ENCODE assay signal across 11 cellular contexts in genomic region chr7:44100458-44101303, GRCh38. TPM values are rescaled to one million over a fixed set of nuclear protein-coding genes. Genes with fewer than 3 reads are reported as not detected.
DNase-seq lines count a peak whose midpoint lies in the region; ATAC-seq and TF ChIP-seq lines count a peak whose summit lies in the region.
"Had no signal": no experiment of that assay in that cellular context is flagged by ENCODE, and none has a peak within 500 bp of the region (broad histone marks: within the 10 kb centered on the region; RNA-seq: fewer than 3 reads in every experiment).

No MANE protein-coding gene starts in this region.

- CTCF ChIA-PET in activated CD8-positive, alpha-beta T cell treated with anti-CD3 and anti-CD28 coated beads for 36 hours (lab: Charles Lee), result interaction anchor here (0.7 to 1.4 kb wide), 2 partner anchors 12 to 19 kb away, joined by 3 read pairs; no protein-coding TSS in a partner anchor
- CTCF ChIA-PET in activated CD8-positive, alpha-beta T cell treated with anti-CD3 and anti-CD28 coated beads, Interleukin-2, amount 10 ng/mL, durations not matched to agents 7 days and 5 days (lab: Charles Lee), result no interaction called here
- CTCF ChIA-PET in activated CD4-positive, alpha-beta memory T cell treated with anti-CD3 and anti-CD28 coated beads for 36 hours (lab: Charles Lee), result no interaction called here

- no peaks in the 10 kb centered on the region for H3K9me3 Mint-ChIP-seq in activated CD8-positive, alpha-beta T cell treated with anti-CD3 and anti-CD28 coated beads for 36 hours
- no peaks in the 10 kb centered on the region for H3K9me3 Mint-ChIP-seq in activated CD8-positive, alpha-beta T cell treated with anti-CD3 and anti-CD28 coated beads, Interleukin-2, amount 10 ng/mL, durations not matched to agents 7 days and 5 days (ENCODE audit: insufficient read depth)
- H3K9me3 Mint-ChIP-seq in activated CD4-positive, alpha-beta memory T cell treated with anti-CD3 and anti-CD28 coated beads for 36 hours, result no peaks in the 10 kb centered on the region

- H3K36me3 ChIP-seq in mucosa of descending colon (ENCODE audit: low read depth) (no peaks in the 10 kb centered on the region), urinary bladder (ENCODE audit: insufficient read depth) (no peaks in the 10 kb centered on the region)

- TF ChIP-seq CTCF in activated CD8-positive, alpha-beta T cell treated with anti-CD3 and anti-CD28 coated beads for 36 hours (IDR thresholded peaks at IDR 0.05), result no peak
- no peak for TF ChIP-seq CTCF in mucosa of descending colon (IDR thresholded peaks at IDR 0.05)

- peak overlapping the region; percentile 42 for H3K27ac Mint-ChIP-seq in activated CD8-positive, alpha-beta T cell treated with anti-CD3 and anti-CD28 coated beads for 36 hours
- H3K27ac Mint-ChIP-seq in activated CD8-positive, alpha-beta T cell treated with anti-CD3 and anti-CD28 coated beads, Interleukin-2, amount 10 ng/mL, durations not matched to agents 7 days and 5 days, result no peak overlapping the region
- no peak overlapping the region for H3K27ac Mint-ChIP-seq in activated CD4-positive, alpha-beta memory T cell treated with anti-CD3 and anti-CD28 coated beads for 36 hours

- no peak overlapping the region for H3K4me3 Mint-ChIP-seq in activated CD8-positive, alpha-beta T cell treated with anti-CD3 and anti-CD28 coated beads for 36 hours
- no peak overlapping the region for H3K4me3 Mint-ChIP-seq in activated CD8-positive, alpha-beta T cell treated with anti-CD3 and anti-CD28 coated beads, Interleukin-2, amount 10 ng/mL, durations not matched to agents 7 days and 5 days
- no peak overlapping the region for H3K4me3 Mint-ChIP-seq in activated CD4-positive, alpha-beta memory T cell treated with anti-CD3 and anti-CD28 coated beads for 36 hours

- H3K27ac ChIP-seq in cingulate gyrus (ENCODE audit: low read depth, low read length) (peak overlapping the region; percentile 29), urinary bladder (ENCODE audit: low read depth) (peak overlapping the region; percentile 54)
- H3K27ac ChIP-seq: 22Rv1, epithelial cell of prostate had no signal

- peaks cover 2% of the 10 kb centered on the region for H3K27me3 Mint-ChIP-seq in activated CD8-positive, alpha-beta T cell treated with anti-CD3 and anti-CD28 coated beads for 36 hours
- peaks cover 14% of the 10 kb centered on the region for H3K27me3 Mint-ChIP-seq in activated CD8-positive, alpha-beta T cell treated with anti-CD3 and anti-CD28 coated beads, Interleukin-2, amount 10 ng/mL, durations not matched to agents 7 days and 5 days (ENCODE audit: low read depth)
- peaks cover 11% of the 10 kb centered on the region for H3K27me3 Mint-ChIP-seq in activated CD4-positive, alpha-beta memory T cell treated with anti-CD3 and anti-CD28 coated beads for 36 hours

- 39% methylated on average over 10 of the region's 10 CpGs for WGBS in urinary bladder

- H3K4me3 ChIP-seq in mucosa of descending colon, result no peak overlapping the region
- no peak overlapping the region for H3K4me3 ChIP-seq in urinary bladder (ENCODE audit: low read depth, low read length)

- intact Hi-C loops in activated CD8-positive, alpha-beta T cell treated with anti-CD3 and anti-CD28 coated beads for 36 hours (cut with micrococcal nuclease), result no loop called here
- intact Hi-C loops in mucosa of descending colon (cut with DNase I, micrococcal nuclease), result no loop called here
- intact Hi-C loops in activated CD4-positive, alpha-beta memory T cell treated with anti-CD3 and anti-CD28 coated beads for 36 hours (cut with micrococcal nuclease), result no loop called here

- H3K9me3 ChIP-seq in mucosa of descending colon, result no peaks in the 10 kb centered on the region

- peaks cover 35% of the 10 kb centered on the region for H3K4me1 Mint-ChIP-seq in activated CD8-positive, alpha-beta T cell treated with anti-CD3 and anti-CD28 coated beads for 36 hours (ENCODE audit: low read depth)
- peaks cover 32% of the 10 kb centered on the region for H3K4me1 Mint-ChIP-seq in activated CD8-positive, alpha-beta T cell treated with anti-CD3 and anti-CD28 coated beads, Interleukin-2, amount 10 ng/mL, durations not matched to agents 7 days and 5 days (ENCODE audit: low read depth)
- peaks cover 20% of the 10 kb centered on the region for H3K4me1 Mint-ChIP-seq in activated CD4-positive, alpha-beta memory T cell treated with anti-CD3 and anti-CD28 coated beads for 36 hours (ENCODE audit: low read depth)

- POLR2A ChIA-PET in activated CD8-positive, alpha-beta T cell treated with anti-CD3 and anti-CD28 coated beads for 36 hours (lab: Charles Lee), result interaction anchor here (1.4 to 1.5 kb wide), 2 partner anchors 11 to 26 kb away, joined by 4 to 6 read pairs; no protein-coding TSS in a partner anchor
- POLR2A ChIA-PET in activated CD8-positive, alpha-beta T cell treated with anti-CD3 and anti-CD28 coated beads, Interleukin-2, amount 10 ng/mL, durations not matched to agents 7 days and 5 days (lab: Charles Lee), result interaction anchor here (0.9 kb wide), 1 partner anchor 22 kb away, joined by 3 read pairs; the partner anchor contains the start of gene POLD2
- POLR2A ChIA-PET in activated CD4-positive, alpha-beta memory T cell treated with anti-CD3 and anti-CD28 coated beads for 36 hours (lab: Charles Lee), result no interaction called here

- H3K4me1 ChIP-seq in mucosa of descending colon (ENCODE audit: low read depth), result no peaks in the 10 kb centered on the region
- no peaks in the 10 kb centered on the region for H3K4me1 ChIP-seq in urinary bladder (ENCODE audit: insufficient read depth)

- DNase-seq in activated CD8-positive, alpha-beta T cell treated with anti-CD3 and anti-CD28 coated beads for 36 hours, result no peak
- no peak for DNase-seq in activated CD8-positive, alpha-beta T cell treated with anti-CD3 and anti-CD28 coated beads, Interleukin-2, amount 10 ng/mL, durations not matched to agents 7 days and 5 days
- peak in 2 of 3 donors; percentile 26 to 63 for DNase-seq in mucosa of descending colon
- DNase-seq in activated T-cell treated with anti-CD3 and anti-CD28 coated beads for 4 hours, result no peak
- DNase-seq in activated CD4-positive, alpha-beta memory T cell treated with anti-CD3 and anti-CD28 coated beads for 36 hours, result no peak
- DNase-seq: NCI-H526 had no signal

- ATAC-seq in activated CD8-positive, alpha-beta T cell treated with anti-CD3 and anti-CD28 coated beads for 36 hours, result no peak
- ATAC-seq in activated CD8-positive, alpha-beta T cell treated with anti-CD3 and anti-CD28 coated beads, Interleukin-2, amount 10 ng/mL, durations not matched to agents 7 days and 5 days, result no peak
- peak; percentile 28 for ATAC-seq in mucosa of descending colon
- no peak for ATAC-seq in GM21717 (IDR thresholded peaks at IDR 0.05; ENCODE audit: unreplicated experiment)

- peaks cover under 1% of the 10 kb centered on the region for H3K36me3 Mint-ChIP-seq in activated CD8-positive, alpha-beta T cell treated with anti-CD3 and anti-CD28 coated beads for 36 hours (ENCODE audit: low read depth)
- no peaks in the 10 kb centered on the region for H3K36me3 Mint-ChIP-seq in activated CD8-positive, alpha-beta T cell treated with anti-CD3 and anti-CD28 coated beads, Interleukin-2, amount 10 ng/mL, durations not matched to agents 7 days and 5 days (ENCODE audit: low read depth)
- H3K36me3 Mint-ChIP-seq in activated CD4-positive, alpha-beta memory T cell treated with anti-CD3 and anti-CD28 coated beads for 36 hours, result no peaks in the 10 kb centered on the region

RNA-seq across cellular contexts. Expression of gene AEBP1, which starts 3.5 kb away (rescaled TPM):
- 10 to 100 TPM; 29.1 to 30.4 TPM for total RNA-seq in activated CD8-positive, alpha-beta T cell treated with anti-CD3 and anti-CD28 coated beads for 36 hours
- 10 to 100 TPM; 13.0 to 15.7 TPM for total RNA-seq in activated CD8-positive, alpha-beta T cell treated with anti-CD3 and anti-CD28 coated beads, Interleukin-2, amount 10 ng/mL, durations not matched to agents 7 days and 5 days
- total RNA-seq in mucosa of descending colon (100 to 1,000 TPM in 1 of 3 donors, 10 to 100 TPM in 2; 14.1 to 130 (median 42.2) TPM), urinary bladder (57.2 TPM)
- 247 TPM for polyA plus RNA-seq in urinary bladder
- 1 to 10 TPM; 5.5 to 6.6 TPM for total RNA-seq in activated CD4-positive, alpha-beta memory T cell treated with anti-CD3 and anti-CD28 coated beads for 36 hours

RNA-seq across cellular contexts. Expression of gene POLM, which starts 18.4 kb away (rescaled TPM):
- total RNA-seq in activated CD8-positive, alpha-beta T cell treated with anti-CD3 and anti-CD28 coated beads for 36 hours, result 10 to 100 TPM; 35.4 to 37.2 TPM
- total RNA-seq in activated CD8-positive, alpha-beta T cell treated with anti-CD3 and anti-CD28 coated beads, Interleukin-2, amount 10 ng/mL, durations not matched to agents 7 days and 5 days, result 10 to 100 TPM; 37.3 to 37.9 TPM
- total RNA-seq in mucosa of descending colon (10 to 100 TPM; 27.0 to 33.7 (median 28.1) TPM), urinary bladder (10.2 TPM)
- 22.2 TPM for polyA plus RNA-seq in urinary bladder
- 10 to 100 TPM; 32.5 to 32.7 TPM for total RNA-seq in activated CD4-positive, alpha-beta memory T cell treated with anti-CD3 and anti-CD28 coated beads for 36 hours

RNA-seq across cellular contexts. Expression of gene POLD2, which starts 22.7 kb away (rescaled TPM):
- total RNA-seq in activated CD8-positive, alpha-beta T cell treated with anti-CD3 and anti-CD28 coated beads for 36 hours, result 100 to 1,000 TPM; 243 to 251 TPM
- total RNA-seq in activated CD8-positive, alpha-beta T cell treated with anti-CD3 and anti-CD28 coated beads, Interleukin-2, amount 10 ng/mL, durations not matched to agents 7 days and 5 days, result 100 to 1,000 TPM; 134 to 135 TPM
- total RNA-seq in mucosa of descending colon (10 to 100 TPM; 51.5 to 57.0 (median 52.0) TPM), urinary bladder (37.5 TPM)
- polyA plus RNA-seq in urinary bladder, result 73.5 TPM
- total RNA-seq in activated CD4-positive, alpha-beta memory T cell treated with anti-CD3 and anti-CD28 coated beads for 36 hours, result 100 to 1,000 TPM; 189 to 212 TPM

RNA-seq across cellular contexts. Expression of gene PGAM2, which starts 35.3 kb away (rescaled TPM):
- total RNA-seq in activated CD8-positive, alpha-beta T cell treated with anti-CD3 and anti-CD28 coated beads for 36 hours, result under 1 TPM in 1 of 2 experiments, not detected in 1; 0.49 TPM
- total RNA-seq in activated CD8-positive, alpha-beta T cell treated with anti-CD3 and anti-CD28 coated beads, Interleukin-2, amount 10 ng/mL, durations not matched to agents 7 days and 5 days, result under 1 TPM; 0.34 to 0.68 TPM
- 1 to 10 TPM in 1 of 3 donors, under 1 TPM in 2; 0.84 to 1.4 (median 0.96) TPM for total RNA-seq in mucosa of descending colon
- 3.1 TPM for total RNA-seq in urinary bladder
- polyA plus RNA-seq in urinary bladder, result 0.71 TPM
- total RNA-seq in activated CD4-positive, alpha-beta memory T cell treated with anti-CD3 and anti-CD28 coated beads for 36 hours, result under 1 TPM; 0.26 to 0.27 TPM

RNA-seq across cellular contexts. Expression of gene MYL7, which starts 40.5 kb away (rescaled TPM):
- total RNA-seq in activated CD8-positive, alpha-beta T cell treated with anti-CD3 and anti-CD28 coated beads for 36 hours, result not detected
- not detected for total RNA-seq in activated CD8-positive, alpha-beta T cell treated with anti-CD3 and anti-CD28 coated beads, Interleukin-2, amount 10 ng/mL, durations not matched to agents 7 days and 5 days
- 1 to 10 TPM in 1 of 3 donors, not detected in 2; 2.0 TPM for total RNA-seq in mucosa of descending colon
- total RNA-seq in urinary bladder, result 2.7 TPM
- 1.9 TPM for polyA plus RNA-seq in urinary bladder
- total RNA-seq in activated CD4-positive, alpha-beta memory T cell treated with anti-CD3 and anti-CD28 coated beads for 36 hours, result not detected

Comparison
In these comparisons a context has a peak if more than half of its experiments do, and no peak if none do; other contexts are left out.
1. DNase-seq: peak in mucosa of descending colon (2 of 3); none in activated CD8-positive, alpha-beta T cell treated with anti-CD3 and anti-CD28 coated beads for 36 hours (single experiment), activated CD8-positive, alpha-beta T cell treated with anti-CD3 and anti-CD28 coated beads, Interleukin-2, amount 10 ng/mL, durations not matched to agents 7 days and 5 days (single experiment), activated T-cell treated with anti-CD3 and anti-CD28 coated beads for 4 hours (single experiment) and activated CD4-positive, alpha-beta memory T cell treated with anti-CD3 and anti-CD28 coated beads for 36 hours (single experiment).